In genomic region chr10:110398419-110399162, GRCh38 we compare ENCODE assay signal across 8 cellular contexts.
DNase-seq lines count a peak whose midpoint lies in the region; ATAC-seq, FAIRE-seq and TF ChIP-seq lines count a peak whose summit lies in the region.

No MANE protein-coding gene starts in this region.

- peak overlapping the region; percentile 98 for H3K27ac ChIP-seq in AG04450 (ENCODE audit: low read depth, low read length)
- H3K27ac ChIP-seq in coronary artery = no peak overlapping the region
- no peak overlapping the region for H3K27ac ChIP-seq in mesendoderm (ENCODE audit: low read depth, low read length)

- H4K8ac ChIP-seq in mesendoderm (ENCODE audit: low read depth, low read length) = no peak overlapping the region

- H3K4ac ChIP-seq in mesendoderm (ENCODE audit: low read depth, low read length) = no peak overlapping the region

- no peak overlapping the region for H3K23ac ChIP-seq in mesendoderm (ENCODE audit: low read length)

- no CpG with 5 or more reads among the region's 9 CpGs for WGBS in mesendoderm (ENCODE audit: extremely low coverage, insufficient coverage, low lambda C conversion rate)

- H3K4me3 ChIP-seq in AG04450 (ENCODE audit: low read depth, low read length) (peak overlapping the region; percentile 14; the same call in 1 of the 2 replicates), coronary artery (no peak overlapping the region), mesendoderm (ENCODE audit: low read length) (no peak overlapping the region)

- POLR2A ChIA-PET in AG04450 (lab: Yijun Ruan, JAX) = interaction anchor here (0.7 to 2.0 kb wide), 8 partner anchors 10 to 147 kb away, joined by 3 to 8 read pairs (median 4); no protein-coding TSS in a partner anchor

- peak overlapping the region; percentile 6 for H3K56ac ChIP-seq in mesendoderm (ENCODE audit: low read length)

- no peak for ATAC-seq in HG02884 (IDR thresholded peaks at IDR 0.05; ENCODE audit: unreplicated experiment)

- H3K36me3 ChIP-seq in mesendoderm (ENCODE audit: control insufficient read depth, insufficient read depth, low read length) = no peaks in the 10 kb centered on the region

- no peak overlapping the region for H2BK120ac ChIP-seq in mesendoderm (ENCODE audit: low read depth, low read length)

- no peaks in the 10 kb centered on the region for H3K9me3 ChIP-seq in AG04450 (ENCODE audit: control insufficient read depth, insufficient read depth, low read length)

- no peak overlapping the region for H3K4me2 ChIP-seq in mesendoderm (ENCODE audit: low read length)

- TF ChIP-seq POLR2A in GM12892 (IDR thresholded peaks at IDR 0.05; ENCODE audit: low read depth, low read length) = no peak

- H2BK15ac ChIP-seq in mesendoderm (replicated peaks; ENCODE audit: low read depth) = no peak overlapping the region

- no peak overlapping the region for H4K5ac ChIP-seq in mesendoderm (ENCODE audit: low read length)

- no peak overlapping the region for H2BK5ac ChIP-seq in mesendoderm (ENCODE audit: low read length)

- peak; percentile 86 for DNase-seq in AG04450 (ENCODE audit: low read depth, low spot score)
- peak; percentile 96 for DNase-seq in LoVo (ENCODE audit: low spot score)
- peak; percentile 84 for DNase-seq in coronary artery (ENCODE audit: low spot score)
- DNase-seq in mesendoderm = peak; percentile 85
- DNase-seq in NCI-H524 (lab: John Stamatoyannopoulos, UW) = no peak
- no peak for DNase-seq in GM12892 (ENCODE audit: insufficient read length)
- no peak for DNase-seq in nucleus accumbens (lab: John Stamatoyannopoulos, UW)

- no peaks in the 10 kb centered on the region for H3K79me2 ChIP-seq in mesendoderm (ENCODE audit: control insufficient read depth, insufficient read depth, low read length)

- no peak overlapping the region for H3K9ac ChIP-seq in mesendoderm (ENCODE audit: low read length)

- no peak for TF ChIP-seq CTCF in AG04450 (IDR thresholded peaks at IDR 0.05; ENCODE audit: low read depth, low read length)
- TF ChIP-seq CTCF in coronary artery (IDR thresholded peaks at IDR 0.05) = no peak

- H3K4me1 ChIP-seq in mesendoderm (ENCODE audit: control insufficient read depth, low read depth, low read length) = peaks cover 18% of the 10 kb centered on the region

- H3K27me3 ChIP-seq in AG04450 (ENCODE audit: control insufficient read depth, insufficient read depth, low read length) (no peaks in the 10 kb centered on the region), mesendoderm (ENCODE audit: insufficient read depth, low read length, poor library complexity) (no peaks in the 10 kb centered on the region)

- FAIRE-seq in GM12892 (lab: Jason Lieb, UNC) = no peak

- H3K18ac ChIP-seq in mesendoderm (ENCODE audit: low read length) = peak overlapping the region; percentile 45

- H3K79me1 ChIP-seq in mesendoderm (ENCODE audit: low read length) = no peaks in the 10 kb centered on the region

- no peak overlapping the region for H2AK5ac ChIP-seq in mesendoderm (ENCODE audit: low read length)

- CTCF ChIA-PET in AG04450 (lab: Charles Lee) = no interaction called here

Comparison
In these comparisons a context has a peak if more than half of its experiments do, and no peak if none do; other contexts are left out.
1. DNase-seq: peak in AG04450 (single experiment), LoVo (single experiment), coronary artery (single experiment) and mesendoderm (single experiment); none in NCI-H524 (0 of 2), GM12892 (single experiment) and nucleus accumbens (0 of 56).